In the genomic region with DNA sequence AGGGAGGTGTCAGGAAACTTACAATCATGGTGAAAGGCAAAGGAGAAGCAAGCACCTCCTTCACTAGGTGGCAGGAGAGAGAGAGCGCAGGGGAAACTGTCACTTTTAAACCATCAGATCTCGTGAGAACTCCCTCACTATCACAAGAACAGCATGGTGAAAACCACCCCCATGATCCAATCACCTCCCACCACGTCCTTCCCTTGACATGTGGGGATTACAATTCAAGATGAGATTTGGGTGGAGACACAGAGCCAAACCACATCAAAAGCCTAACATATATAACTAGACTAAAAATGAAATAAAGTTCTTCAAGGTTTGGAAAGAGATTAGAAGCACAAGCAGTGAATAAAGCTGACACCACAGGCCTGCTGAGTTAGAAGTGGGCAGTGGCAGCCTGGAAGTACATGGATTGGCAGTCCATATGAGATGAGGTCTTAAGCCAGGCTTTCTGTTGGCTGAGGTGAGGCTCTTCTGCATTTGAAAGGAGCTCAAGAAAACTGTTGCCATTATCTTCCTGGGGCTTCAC, we compare ENCODE assay signal across 8 cellular contexts.
DNase-seq lines count a peak whose midpoint lies in the region; ATAC-seq and TF ChIP-seq lines count a peak whose summit lies in the region.
"Had no signal": no experiment of that assay in that cellular context is flagged by ENCODE, and none has a peak within 500 bp of the region (broad histone marks: within the 10 kb centered on the region; RNA-seq: fewer than 3 reads in every experiment).

No MANE protein-coding gene starts in this region.

- no peak overlapping the region for H3K27ac Mint-ChIP-seq in HFFc6
- H3K27ac Mint-ChIP-seq in T-helper 2 cell treated with Interferon-gamma antibody and Interleukin-4, amounts not matched to agents 5 μg/mL and 100 μg/mL, for 36 hours, result peak overlapping the region; percentile 68
- H3K27ac Mint-ChIP-seq in activated naive CD8-positive, alpha-beta T cell, result peak overlapping the region; percentile 94
- H3K27ac Mint-ChIP-seq: activated naive CD8-positive, alpha-beta T cell treated with anti-CD3 and anti-CD28 coated beads, Interleukin-2, amount 10 ng/mL, durations not matched to agents 7 days and 5 days had no signal

- H3K36me3 Mint-ChIP-seq in HFFc6 (ENCODE audit: low read depth), result peaks cover 24% of the 10 kb centered on the region
- peaks cover 28% of the 10 kb centered on the region for H3K36me3 Mint-ChIP-seq in T-helper 2 cell treated with Interferon-gamma antibody and Interleukin-4, amounts not matched to agents 5 μg/mL and 100 μg/mL, for 36 hours (ENCODE audit: low read depth)
- peaks cover 16% of the 10 kb centered on the region for H3K36me3 Mint-ChIP-seq in activated naive CD8-positive, alpha-beta T cell

- H3K27me3 Mint-ChIP-seq in HFFc6 (ENCODE audit: insufficient read depth), result no peaks in the 10 kb centered on the region
- no peaks in the 10 kb centered on the region for H3K27me3 Mint-ChIP-seq in T-helper 2 cell treated with Interferon-gamma antibody and Interleukin-4, amounts not matched to agents 5 μg/mL and 100 μg/mL, for 36 hours (ENCODE audit: low read depth)
- H3K27me3 Mint-ChIP-seq in activated naive CD8-positive, alpha-beta T cell, result no peaks in the 10 kb centered on the region
- H3K27me3 Mint-ChIP-seq: activated naive CD8-positive, alpha-beta T cell treated with anti-CD3 and anti-CD28 coated beads, Interleukin-2, amount 10 ng/mL, durations not matched to agents 7 days and 5 days had no signal

- H3K9me3 Mint-ChIP-seq in HFFc6, result peaks cover 22% of the 10 kb centered on the region
- peaks cover 45% of the 10 kb centered on the region for H3K9me3 Mint-ChIP-seq in T-helper 2 cell treated with Interferon-gamma antibody and Interleukin-4, amounts not matched to agents 5 μg/mL and 100 μg/mL, for 36 hours
- H3K9me3 Mint-ChIP-seq in activated naive CD8-positive, alpha-beta T cell (ENCODE audit: low read depth), result peaks cover 4% of the 10 kb centered on the region

- DNase-seq in HFFc6, result no peak
- peak; percentile 74 for DNase-seq in T-helper 2 cell treated with Interferon-gamma antibody and Interleukin-4, amounts not matched to agents 5 μg/mL and 100 μg/mL, for 36 hours (ENCODE audit: low spot score)
- DNase-seq in stimulated activated CD4-positive, alpha-beta T cell treated with anti-CD3 and anti-CD28 coated beads, Interleukin-4, amount 100 ng/mL, for 4 hours, result peak; percentile 14 to 32
- DNase-seq in dermis blood vessel endothelial cell, result no peak
- DNase-seq: activated naive CD8-positive, alpha-beta T cell treated with anti-CD3 and anti-CD28 coated beads, Interleukin-2, amount 10 ng/mL, durations not matched to agents 7 days and 5 days had no signal

- peak; percentile 14; the same call in 1 of the 2 replicates for TF ChIP-seq CTCF in HFFc6 (IDR thresholded peaks at IDR 0.05)

- ATAC-seq in HG02588 (IDR thresholded peaks at IDR 0.05; ENCODE audit: unreplicated experiment) (no peak), HG03457 (IDR thresholded peaks at IDR 0.05; ENCODE audit: unreplicated experiment) (no peak)

- no peak overlapping the region for H3K4me3 Mint-ChIP-seq in HFFc6
- H3K4me3 Mint-ChIP-seq in T-helper 2 cell treated with Interferon-gamma antibody and Interleukin-4, amounts not matched to agents 5 μg/mL and 100 μg/mL, for 36 hours, result peak overlapping the region; percentile 7
- no peak overlapping the region for H3K4me3 Mint-ChIP-seq in activated naive CD8-positive, alpha-beta T cell
- H3K4me3 Mint-ChIP-seq: activated naive CD8-positive, alpha-beta T cell treated with anti-CD3 and anti-CD28 coated beads, Interleukin-2, amount 10 ng/mL, durations not matched to agents 7 days and 5 days had no signal

- H3K4me1 Mint-ChIP-seq in HFFc6 (ENCODE audit: low read depth), result peaks cover 15% of the 10 kb centered on the region
- peaks cover 19% of the 10 kb centered on the region for H3K4me1 Mint-ChIP-seq in T-helper 2 cell treated with Interferon-gamma antibody and Interleukin-4, amounts not matched to agents 5 μg/mL and 100 μg/mL, for 36 hours (ENCODE audit: low read depth)
- peaks cover 25% of the 10 kb centered on the region for H3K4me1 Mint-ChIP-seq in activated naive CD8-positive, alpha-beta T cell (ENCODE audit: low read depth)

Comparison
In these comparisons a context has a peak if more than half of its experiments do, and no peak if none do; other contexts are left out.
1. DNase-seq: peak in T-helper 2 cell treated with Interferon-gamma antibody and Interleukin-4, amounts not matched to agents 5 μg/mL and 100 μg/mL, for 36 hours (single experiment) and stimulated activated CD4-positive, alpha-beta T cell treated with anti-CD3 and anti-CD28 coated beads, Interleukin-4, amount 100 ng/mL, for 4 hours (2 of 2); none in HFFc6 (single experiment) and dermis blood vessel endothelial cell (single experiment).